Comparison of ENCODE assay signal across 17 cellular contexts in genomic region chr15:29136815-29137214, GRCh38.
DNase-seq lines count a peak whose midpoint lies in the region; ATAC-seq lines count a peak whose summit lies in the region.
"Had no signal": no experiment of that assay in that cellular context is flagged by ENCODE, and none has a peak within 500 bp of the region (broad histone marks: within the 10 kb centered on the region; RNA-seq: fewer than 3 reads in every experiment).

No MANE protein-coding gene starts in this region.

- ATAC-seq in left cardiac atrium (no peak), HG03521 (IDR thresholded peaks at IDR 0.05; ENCODE audit: unreplicated experiment) (no peak)
- ATAC-seq: HepG2 had no signal

- intact Hi-C loops in cardiac septum (cut with DNase I) (no loop called here), left cardiac atrium (cut with DNase I) (loop anchor here in 1 of 2 donors (10.0 kb wide), 1 partner anchor 208 kb away; no protein-coding TSS in a partner anchor)

- DNase-seq in cardiac septum (ENCODE audit: low spot score) (peak; percentile 63), left cardiac atrium (no peak), NCI-H69 (lab: John Stamatoyannopoulos, UW) (peak; percentile 55), islet precursor cell (peak; percentile 53), DMS79 treated with DMSO at 0.1 percent for 48 hours (lab: John Stamatoyannopoulos, UW) (no peak)
- DNase-seq in activated CD4-positive, alpha-beta T cell treated with anti-CD3 and anti-CD28 coated beads for 48 hours = no peak
- DNase-seq: ACHN; BE2C; C1 segment of cervical spinal cord; CD4-positive, CD25-positive, alpha-beta regulatory T cell; CD8-positive, alpha-beta memory T cell; COR-L47; GDM1; HCEC 1CT; KBM-7 had no signal

Comparison
In these comparisons a context has a peak if more than half of its experiments do, and no peak if none do; other contexts are left out.
1. DNase-seq: peak in cardiac septum (single experiment), NCI-H69 (single experiment) and islet precursor cell (single experiment); none in left cardiac atrium (single experiment), DMS79 treated with DMSO at 0.1 percent for 48 hours (single experiment) and activated CD4-positive, alpha-beta T cell treated with anti-CD3 and anti-CD28 coated beads for 48 hours (single experiment).